8 cellular contexts compared by ENCODE assay signal in the genomic region with DNA sequence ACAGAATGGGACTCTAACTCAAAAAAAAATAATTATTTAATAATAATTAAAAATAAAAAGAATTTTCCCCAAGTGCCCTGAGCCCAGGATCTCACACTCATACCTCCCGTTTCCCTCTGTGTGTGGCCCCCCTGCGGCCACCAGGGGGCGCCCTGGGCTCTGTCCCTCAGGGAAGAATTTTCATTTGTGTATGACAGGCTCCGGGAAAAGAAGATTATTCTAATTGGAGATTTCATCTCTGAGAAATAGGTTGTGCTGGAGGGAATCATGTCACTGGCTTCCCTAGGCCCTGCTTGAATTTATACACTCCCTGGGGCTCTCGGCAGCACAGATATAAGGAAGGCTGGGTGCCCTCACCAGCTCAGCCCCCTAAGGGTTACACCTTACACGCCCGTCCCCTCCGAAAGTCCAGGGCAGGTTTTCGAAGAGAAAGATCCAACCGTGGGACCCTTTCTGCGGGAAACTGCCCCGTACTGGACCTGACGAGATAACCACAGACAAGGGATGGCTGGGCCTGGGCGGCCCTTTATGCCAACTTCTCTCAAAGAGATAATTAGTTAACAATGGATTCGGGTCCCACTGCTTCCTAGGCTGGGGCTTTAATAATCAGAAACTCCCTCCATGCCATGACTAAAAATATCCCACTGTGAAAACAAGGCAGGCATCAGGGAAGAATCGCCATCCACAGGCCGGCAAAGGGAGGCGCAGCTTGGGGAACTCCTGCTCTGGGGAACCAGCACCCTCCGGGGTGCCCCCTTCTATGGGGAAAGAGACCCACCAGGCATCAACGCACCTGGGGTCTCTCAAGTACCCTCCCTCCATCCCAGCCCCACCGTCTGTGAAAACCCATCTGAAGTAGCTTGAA.
DNase-seq lines count a peak whose midpoint lies in the region; ATAC-seq and TF ChIP-seq lines count a peak whose summit lies in the region.

No MANE protein-coding gene starts in this region.

- CTCF ChIA-PET in AG04450 (lab: Charles Lee), result interaction anchor here (0.6 to 5.9 kb wide), 14 partner anchors 9 to 218 kb away, joined by 3 to 30 read pairs (median 3); a partner anchor contains a TSS

- no peak overlapping the region for H3K4me3 ChIP-seq in AG04450 (ENCODE audit: low read depth, low read length)
- H3K4me3 ChIP-seq in choroid plexus epithelial cell (ENCODE audit: low read depth, low read length), result no peak overlapping the region
- no peak overlapping the region for H3K4me3 ChIP-seq in liver (ENCODE audit: low read depth in 1 of 3, low read length in 3 of 3)

- no peaks in the 10 kb centered on the region for H3K9me3 ChIP-seq in AG04450 (ENCODE audit: control insufficient read depth, insufficient read depth, low read length)
- no peaks in the 10 kb centered on the region for H3K9me3 ChIP-seq in liver (ENCODE audit: control insufficient read depth in 4 of 4, low read length in 3 of 4)

- DNase-seq in AG04450 (ENCODE audit: low read depth, low spot score) (peak; percentile 33), NCI-H2227 treated with DMSO at 0.1 percent for 48 hours (lab: John Stamatoyannopoulos, UW) (peak; percentile 86), choroid plexus epithelial cell (ENCODE audit: low read depth) (peak; percentile 76)
- DNase-seq in activated CD4-positive, alpha-beta T cell treated with anti-CD3 and anti-CD28 coated beads for 4 hours, result peak; percentile 69 to 78
- DNase-seq in stimulated activated CD4-positive, alpha-beta T cell treated with anti-CD3 and anti-CD28 coated beads, Interleukin-2, amount 100 ng/mL, for 4 hours (ENCODE audit: low read depth), result peak; percentile 56

- POLR2A ChIA-PET in AG04450 (lab: Yijun Ruan, JAX), result no interaction called here

- H3K27me3 ChIP-seq in AG04450 (ENCODE audit: control insufficient read depth, insufficient read depth, low read length) (no peaks in the 10 kb centered on the region), liver (ENCODE audit: control insufficient read depth in 4 of 4, insufficient read depth in 4 of 4, low read length in 3 of 4) (no peaks in the 10 kb centered on the region)

- no peak overlapping the region for H3K9ac ChIP-seq in liver (ENCODE audit: low read depth in 1 of 2, low read length in 2 of 2)

- peak; percentile 90 for TF ChIP-seq RAD21 in liver (IDR thresholded peaks at IDR 0.05)

- peak; percentile 98 for TF ChIP-seq CTCF in AG04450 (IDR thresholded peaks at IDR 0.05; ENCODE audit: low read depth, low read length)
- TF ChIP-seq CTCF in choroid plexus epithelial cell (conservative IDR thresholded peaks at IDR 0.05; ENCODE audit: low read depth, low read length), result peak; percentile 95
- peak; percentile 96 for TF ChIP-seq CTCF in liver (IDR thresholded peaks at IDR 0.05; ENCODE audit: low read depth, low read length, missing input control)

- peaks cover 0 to 7% (median 2%) of the 10 kb centered on the region in 4 donors for H3K36me3 ChIP-seq in liver (ENCODE audit: control insufficient read depth in 4 of 4, insufficient read depth in 3 of 4, low read depth in 1 of 4, low read length in 3 of 4)

- H3K4me1 ChIP-seq in liver (ENCODE audit: control insufficient read depth in 4 of 4, insufficient read depth in 4 of 4, low read length in 3 of 4), result peaks cover 5 to 19% (median 12%) of the 10 kb centered on the region in 4 donors

- peak; percentile 48 for ATAC-seq in GM21529 (IDR thresholded peaks at IDR 0.05; ENCODE audit: unreplicated experiment)
- ATAC-seq in GM18861 (IDR thresholded peaks at IDR 0.05; ENCODE audit: unreplicated experiment), result no peak

- 44% methylated on average over 21 of the region's 21 CpGs for WGBS in liver

- H3K27ac ChIP-seq in AG04450 (ENCODE audit: low read depth, low read length) (no peak overlapping the region), liver (ENCODE audit: low read depth in 1 of 2, low read length in 2 of 2) (peak overlapping the region in 1 of 2 donors; percentile 47)

TF ChIP-seq in liver, 16 proteins besides CTCF, POLR2A, EP300 and RAD21:
- TF ChIP-seq FOXA2 (IDR thresholded peaks at IDR 0.05) (no peak), HNF4G (IDR thresholded peaks at IDR 0.05) (no peak), NR2F2 (IDR thresholded peaks at IDR 0.05) (no peak), FOXA1 (IDR thresholded peaks at IDR 0.05) (no peak), EGR1 (IDR thresholded peaks at IDR 0.05; ENCODE audit: low read depth in 2 of 2) (no peak), YY1 (IDR thresholded peaks at IDR 0.05) (no peak), HNF4A (conservative IDR thresholded peaks at IDR 0.05) (no peak), JUND (IDR thresholded peaks at IDR 0.05) (no peak), GABPA (IDR thresholded peaks at IDR 0.05 in 1 of 2, conservative IDR thresholded peaks at IDR 0.05 in 1 of 2) (no peak)
- TF ChIP-seq, protein P1, sequence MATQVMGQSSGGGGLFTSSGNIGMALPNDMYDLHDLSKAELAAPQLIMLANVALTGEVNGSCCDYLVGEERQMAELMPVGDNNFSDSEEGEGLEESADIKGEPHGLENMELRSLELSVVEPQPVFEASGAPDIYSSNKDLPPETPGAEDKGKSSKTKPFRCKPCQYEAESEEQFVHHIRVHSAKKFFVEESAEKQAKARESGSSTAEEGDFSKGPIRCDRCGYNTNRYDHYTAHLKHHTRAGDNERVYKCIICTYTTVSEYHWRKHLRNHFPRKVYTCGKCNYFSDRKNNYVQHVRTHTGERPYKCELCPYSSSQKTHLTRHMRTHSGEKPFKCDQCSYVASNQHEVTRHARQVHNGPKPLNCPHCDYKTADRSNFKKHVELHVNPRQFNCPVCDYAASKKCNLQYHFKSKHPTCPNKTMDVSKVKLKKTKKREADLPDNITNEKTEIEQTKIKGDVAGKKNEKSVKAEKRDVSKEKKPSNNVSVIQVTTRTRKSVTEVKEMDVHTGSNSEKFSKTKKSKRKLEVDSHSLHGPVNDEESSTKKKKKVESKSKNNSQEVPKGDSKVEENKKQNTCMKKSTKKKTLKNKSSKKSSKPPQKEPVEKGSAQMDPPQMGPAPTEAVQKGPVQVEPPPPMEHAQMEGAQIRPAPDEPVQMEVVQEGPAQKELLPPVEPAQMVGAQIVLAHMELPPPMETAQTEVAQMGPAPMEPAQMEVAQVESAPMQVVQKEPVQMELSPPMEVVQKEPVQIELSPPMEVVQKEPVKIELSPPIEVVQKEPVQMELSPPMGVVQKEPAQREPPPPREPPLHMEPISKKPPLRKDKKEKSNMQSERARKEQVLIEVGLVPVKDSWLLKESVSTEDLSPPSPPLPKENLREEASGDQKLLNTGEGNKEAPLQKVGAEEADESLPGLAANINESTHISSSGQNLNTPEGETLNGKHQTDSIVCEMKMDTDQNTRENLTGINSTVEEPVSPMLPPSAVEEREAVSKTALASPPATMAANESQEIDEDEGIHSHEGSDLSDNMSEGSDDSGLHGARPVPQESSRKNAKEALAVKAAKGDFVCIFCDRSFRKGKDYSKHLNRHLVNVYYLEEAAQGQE (IDR thresholded peaks at IDR 0.05), result no peak
- TF ChIP-seq, protein P2, sequence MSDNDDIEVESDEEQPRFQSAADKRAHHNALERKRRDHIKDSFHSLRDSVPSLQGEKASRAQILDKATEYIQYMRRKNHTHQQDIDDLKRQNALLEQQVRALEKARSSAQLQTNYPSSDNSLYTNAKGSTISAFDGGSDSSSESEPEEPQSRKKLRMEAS (IDR thresholded peaks at IDR 0.05), result no peak
- TF ChIP-seq, protein P3, sequence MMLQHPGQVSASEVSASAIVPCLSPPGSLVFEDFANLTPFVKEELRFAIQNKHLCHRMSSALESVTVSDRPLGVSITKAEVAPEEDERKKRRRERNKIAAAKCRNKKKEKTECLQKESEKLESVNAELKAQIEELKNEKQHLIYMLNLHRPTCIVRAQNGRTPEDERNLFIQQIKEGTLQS (IDR thresholded peaks at IDR 0.05), result no peak
- TF ChIP-seq, protein P4, sequence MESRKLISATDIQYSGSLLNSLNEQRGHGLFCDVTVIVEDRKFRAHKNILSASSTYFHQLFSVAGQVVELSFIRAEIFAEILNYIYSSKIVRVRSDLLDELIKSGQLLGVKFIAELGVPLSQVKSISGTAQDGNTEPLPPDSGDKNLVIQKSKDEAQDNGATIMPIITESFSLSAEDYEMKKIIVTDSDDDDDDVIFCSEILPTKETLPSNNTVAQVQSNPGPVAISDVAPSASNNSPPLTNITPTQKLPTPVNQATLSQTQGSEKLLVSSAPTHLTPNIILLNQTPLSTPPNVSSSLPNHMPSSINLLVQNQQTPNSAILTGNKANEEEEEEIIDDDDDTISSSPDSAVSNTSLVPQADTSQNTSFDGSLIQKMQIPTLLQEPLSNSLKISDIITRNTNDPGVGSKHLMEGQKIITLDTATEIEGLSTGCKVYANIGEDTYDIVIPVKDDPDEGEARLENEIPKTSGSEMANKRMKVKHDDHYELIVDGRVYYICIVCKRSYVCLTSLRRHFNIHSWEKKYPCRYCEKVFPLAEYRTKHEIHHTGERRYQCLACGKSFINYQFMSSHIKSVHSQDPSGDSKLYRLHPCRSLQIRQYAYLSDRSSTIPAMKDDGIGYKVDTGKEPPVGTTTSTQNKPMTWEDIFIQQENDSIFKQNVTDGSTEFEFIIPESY (IDR thresholded peaks at IDR 0.05), result no peak

Comparison
In these comparisons a context has a peak if more than half of its experiments do, and no peak if none do; other contexts are left out.
1. DNase-seq: peak in every context shown above with its lines; median percentile 86 in NCI-H2227 treated with DMSO at 0.1 percent for 48 hours; 76 in choroid plexus epithelial cell; 74 in activated CD4-positive, alpha-beta T cell treated with anti-CD3 and anti-CD28 coated beads for 4 hours; 56 in stimulated activated CD4-positive, alpha-beta T cell treated with anti-CD3 and anti-CD28 coated beads, Interleukin-2, amount 100 ng/mL, for 4 hours; 33 in AG04450.